20 cellular contexts compared by ENCODE assay signal in genomic region chr16:4103741-4104140, GRCh38. TPM values are rescaled to one million over a fixed set of nuclear protein-coding genes. Genes with fewer than 3 reads are reported as not detected.
DNase-seq lines count a peak whose midpoint lies in the region; ATAC-seq and TF ChIP-seq lines count a peak whose summit lies in the region.
"Had no signal": no experiment of that assay in that cellular context is flagged by ENCODE, and none has a peak within 500 bp of the region (broad histone marks: within the 10 kb centered on the region; RNA-seq: fewer than 3 reads in every experiment).

No MANE protein-coding gene starts in this region.

- peaks cover 29 to 57% of the 10 kb centered on the region in 2 donors for H3K4me1 Mint-ChIP-seq in natural killer cell
- H3K4me1 Mint-ChIP-seq in natural killer cell treated with Interleukin-12 subunit alpha and Interleukin-12 subunit beta and Interleukin-15 and Interleukin-18, amount 100 ng/mL, for 72 hours (ENCODE audit: low read depth in 2 of 2) = peaks cover 9 to 21% of the 10 kb centered on the region in 2 donors

- H3K4me1 ChIP-seq in lower lobe of right lung (peaks cover 7% of the 10 kb centered on the region), transverse colon (peaks cover 0 to 5% (median 2%) of the 10 kb centered on the region in 4 donors)
- H3K4me1 ChIP-seq: Peyer's patch had no signal

- H3K36me3 ChIP-seq in lower lobe of right lung (peaks cover 21% of the 10 kb centered on the region), transverse colon (no peaks in the 10 kb centered on the region)
- H3K36me3 ChIP-seq: Peyer's patch had no signal

- no peak for TF ChIP-seq EP300 in transverse colon (IDR thresholded peaks at IDR 0.05; ENCODE audit: low read depth)

- no peak for TF ChIP-seq POLR2A in transverse colon (IDR thresholded peaks at IDR 0.05)

- no peaks in the 10 kb centered on the region for H3K9me3 Mint-ChIP-seq in natural killer cell
- H3K9me3 Mint-ChIP-seq in natural killer cell treated with Interleukin-12 subunit alpha and Interleukin-12 subunit beta and Interleukin-15 and Interleukin-18, amount 100 ng/mL, for 72 hours = no peaks in the 10 kb centered on the region

- H3K27ac Mint-ChIP-seq in natural killer cell = no peak overlapping the region
- no peak overlapping the region for H3K27ac Mint-ChIP-seq in natural killer cell treated with Interleukin-12 subunit alpha and Interleukin-12 subunit beta and Interleukin-15 and Interleukin-18, amount 100 ng/mL, for 72 hours

- H3K27me3 ChIP-seq in lower lobe of right lung (ENCODE audit: low read depth) (no peaks in the 10 kb centered on the region), transverse colon (no peaks in the 10 kb centered on the region)
- H3K27me3 ChIP-seq: Peyer's patch had no signal

- H3K4me3 Mint-ChIP-seq in natural killer cell = peak overlapping the region; percentile 6
- H3K4me3 Mint-ChIP-seq in natural killer cell treated with Interleukin-12 subunit alpha and Interleukin-12 subunit beta and Interleukin-15 and Interleukin-18, amount 100 ng/mL, for 72 hours = no peak overlapping the region

- WGBS in transverse colon (ENCODE audit: low coverage in 1 of 2), 2 donors = 93 to 97% methylated on average over 3 to 14 of the region's 14 CpGs

- no peaks in the 10 kb centered on the region for H3K9me3 ChIP-seq in lower lobe of right lung
- no peaks in the 10 kb centered on the region for H3K9me3 ChIP-seq in transverse colon
- H3K9me3 ChIP-seq: Peyer's patch had no signal

- DNase-seq in natural killer cell = no peak
- DNase-seq in natural killer cell treated with Interleukin-12 subunit alpha and Interleukin-12 subunit beta and Interleukin-15 and Interleukin-18, amount 100 ng/mL, for 72 hours (ENCODE audit: low spot score) = no peak
- peak; percentile 21 for DNase-seq in lower lobe of right lung
- DNase-seq in sciatic nerve (ENCODE audit: low spot score) = peak; percentile 51
- no peak for DNase-seq in activated T-cell treated with anti-CD3 and anti-CD28 coated beads for 4 hours
- no peak for DNase-seq in transverse colon
- no peak for DNase-seq in stimulated activated naive CD4-positive, alpha-beta T cell (lab: John Stamatoyannopoulos, UW)
- DNase-seq: Calu3, DMS79 treated with DMSO at 0.1 percent for 48 hours, GF-D8, HCEC 1CT, Kasumi-1, NCI-H1092 treated with DMSO at 0.1 percent for 48 hours, NCI-H1436, NCI-H187 treated with DMSO at 0.1 percent for 48 hours, NCI-H2171 treated with DMSO at 0.1 percent for 48 hours, NCI-H446 treated with DMSO at 0.1 percent for 48 hours, NCI-H526, SHP77 treated with DMSO at 0.1 percent for 48 hours had no signal

- H3K4me3 ChIP-seq in lower lobe of right lung (no peak overlapping the region), transverse colon (no peak overlapping the region)
- H3K4me3 ChIP-seq: Peyer's patch had no signal

- intact Hi-C loops in natural killer cell (cut with micrococcal nuclease) (no loop called here), lower lobe of right lung (cut with DNase I) (no loop called here), sciatic nerve (cut with DNase I) (no loop called here), transverse colon (cut with DNase I; ENCODE audit: low total_unique reads) (no loop called here)

- no peak for TF ChIP-seq CTCF in natural killer cell (IDR thresholded peaks at IDR 0.05)
- TF ChIP-seq CTCF in lower lobe of right lung (IDR thresholded peaks at IDR 0.05) = no peak
- TF ChIP-seq CTCF in transverse colon (IDR thresholded peaks at IDR 0.05) = no peak

- ATAC-seq in natural killer cell = no peak
- ATAC-seq in natural killer cell treated with Interleukin-12 subunit alpha and Interleukin-12 subunit beta and Interleukin-15 and Interleukin-18, amount 100 ng/mL, for 72 hours = no peak
- no peak for ATAC-seq in lower lobe of right lung
- ATAC-seq in sciatic nerve = peak; percentile 43

- in situ Hi-C loops in transverse colon (cut with MboI; ENCODE audit: low pct_ligation_motif_present in 1 of 4, low pct_unique_long_range_greater_than_20kb in 1 of 4, low sequenced_read_pairs in 3 of 4) = loop anchor here in 2 of 4 donors (25.0 kb wide), 1 partner anchor 91 kb away; no protein-coding TSS in a partner anchor

- no peaks in the 10 kb centered on the region for H3K36me3 Mint-ChIP-seq in natural killer cell
- no peaks in the 10 kb centered on the region for H3K36me3 Mint-ChIP-seq in natural killer cell treated with Interleukin-12 subunit alpha and Interleukin-12 subunit beta and Interleukin-15 and Interleukin-18, amount 100 ng/mL, for 72 hours

- H3K27me3 Mint-ChIP-seq in natural killer cell (ENCODE audit: low read depth in 2 of 2) = no peaks in the 10 kb centered on the region
- H3K27me3 Mint-ChIP-seq in natural killer cell treated with Interleukin-12 subunit alpha and Interleukin-12 subunit beta and Interleukin-15 and Interleukin-18, amount 100 ng/mL, for 72 hours = no peaks in the 10 kb centered on the region

- H3K27ac ChIP-seq in lower lobe of right lung (no peak overlapping the region), transverse colon (no peak overlapping the region)
- H3K27ac ChIP-seq: Peyer's patch had no signal

RNA-seq across cellular contexts. Expression of gene ADCY9, which starts 12.5 kb away (rescaled TPM):
- total RNA-seq in natural killer cell (10 to 100 TPM; 28.0 to 52.4 (median 38.3) TPM), lower lobe of right lung (43.2 TPM), sciatic nerve (25.9 TPM), transverse colon (10 to 100 TPM; 33.7 to 46.0 (median 37.2) TPM)
- total RNA-seq in natural killer cell treated with Interleukin-12 subunit alpha and Interleukin-12 subunit beta and Interleukin-15 and Interleukin-18, amount 100 ng/mL, for 72 hours = 10 to 100 TPM; 11.1 to 23.6 TPM

Comparison
In these comparisons a context has a peak if more than half of its experiments do, and no peak if none do; other contexts are left out.
1. DNase-seq: peak in lower lobe of right lung (single experiment) and sciatic nerve (single experiment); none in natural killer cell (single experiment), natural killer cell treated with Interleukin-12 subunit alpha and Interleukin-12 subunit beta and Interleukin-15 and Interleukin-18, amount 100 ng/mL, for 72 hours (single experiment), activated T-cell treated with anti-CD3 and anti-CD28 coated beads for 4 hours (single experiment), transverse colon (single experiment) and stimulated activated naive CD4-positive, alpha-beta T cell (0 of 6).